In the genomic region with DNA sequence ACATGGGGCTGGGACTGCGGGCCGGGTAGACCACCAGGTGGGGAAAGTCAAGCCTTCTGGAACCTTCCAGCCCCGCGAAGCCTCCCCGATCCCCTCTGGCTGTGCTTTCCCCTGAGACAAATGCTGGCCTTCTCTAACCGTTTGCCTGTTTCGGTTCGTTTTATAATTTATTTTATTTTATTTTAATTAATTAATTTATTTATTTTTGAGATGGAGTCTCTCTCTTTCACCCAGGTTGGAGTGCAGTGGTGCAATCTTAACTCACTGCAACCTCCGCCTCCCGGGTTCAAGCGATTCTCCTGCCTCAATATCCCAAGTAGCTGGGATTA, we compare ENCODE assay signal across 20 cellular contexts. TPM values are rescaled to one million over a fixed set of nuclear protein-coding genes. Genes with fewer than 3 reads are reported as not detected.
A peak's percentile ranks its signal among the peaks of the same experiment; 100 is the strongest.
DNase-seq lines count a peak whose midpoint lies in the region; ATAC-seq and TF ChIP-seq lines count a peak whose summit lies in the region.
"Had no signal": no experiment of that assay in that cellular context is flagged by ENCODE, and none has a peak within 500 bp of the region (broad histone marks: within the 10 kb centered on the region; RNA-seq: fewer than 3 reads in every experiment).

No MANE protein-coding gene starts in this region.

- peaks cover 71% of the 10 kb centered on the region for H3K4me1 ChIP-seq in BLaER1
- H3K4me1 ChIP-seq in SJCRH30: peaks cover 63% of the 10 kb centered on the region
- H3K4me1 ChIP-seq in foreskin keratinocyte: peaks cover 8% of the 10 kb centered on the region

- H3K27ac ChIP-seq in BLaER1 (no peak overlapping the region), SJCRH30 (peak overlapping the region; percentile 84), foreskin keratinocyte (no peak overlapping the region)
- H3K27ac ChIP-seq: C4-2B had no signal

- H3K27me3 ChIP-seq in BLaER1 (peaks cover 48% of the 10 kb centered on the region), SJCRH30 (no peaks in the 10 kb centered on the region), foreskin keratinocyte (peaks cover 24% of the 10 kb centered on the region)
- H3K27me3 ChIP-seq: cardiac muscle cell, Peyer's patch had no signal

- peak overlapping the region; percentile 96 for H3K4me2 ChIP-seq in BLaER1

- H3K9me3 ChIP-seq in BLaER1 (no peaks in the 10 kb centered on the region), SJCRH30 (replicated peaks) (no peaks in the 10 kb centered on the region)
- H3K9me3 ChIP-seq: Peyer's patch had no signal

- H3K4me3 ChIP-seq in BLaER1: no peak overlapping the region
- peak overlapping the region; percentile 46 for H3K4me3 ChIP-seq in SJCRH30
- H3K4me3 ChIP-seq in fibroblast of the aortic adventitia (ENCODE audit: low read depth, low read length): peak overlapping the region; percentile 41
- peak overlapping the region; percentile 35 for H3K4me3 ChIP-seq in skeletal muscle cell (ENCODE audit: low read depth, low read length)
- H3K4me3 ChIP-seq: cardiac muscle cell had no signal

- H3K36me3 ChIP-seq in BLaER1 (no peaks in the 10 kb centered on the region), SJCRH30 (no peaks in the 10 kb centered on the region)
- H3K36me3 ChIP-seq: cardiac muscle cell, Peyer's patch had no signal

- no peak for TF ChIP-seq CTCF in fibroblast of the aortic adventitia (IDR thresholded peaks at IDR 0.05; ENCODE audit: insufficient read depth, low read length)
- TF ChIP-seq CTCF in foreskin keratinocyte (conservative IDR thresholded peaks at IDR 0.05): no peak

- ATAC-seq in foreskin keratinocyte: no peak
- ATAC-seq: activated CD4-positive, alpha-beta T cell treated with anti-CD3 and anti-CD28 coated beads for 36 hours; activated CD8-positive, alpha-beta memory T cell treated with anti-CD3 and anti-CD28 coated beads, Interleukin-2, amount 10 ng/mL, durations not matched to agents 7 days and 5 days; SK-N-SH treated with all-trans-retinoic acid at 6 μM for 48 hours had no signal

- H3K9ac ChIP-seq in BLaER1: no peak overlapping the region

- H4K20me1 ChIP-seq in BLaER1: peaks cover 39% of the 10 kb centered on the region

- DNase-seq in SJCRH30 (no peak), fibroblast of the aortic adventitia (ENCODE audit: low read depth) (no peak), skeletal muscle cell (ENCODE audit: low read depth) (no peak), GOT3 (lab: John Stamatoyannopoulos, UW) (no peak), foreskin keratinocyte (no peak), C1 segment of cervical spinal cord (lab: John Stamatoyannopoulos, UW) (no peak), Ammon's horn (ENCODE audit: low spot score) (no peak)
- DNase-seq: activated CD8-positive, alpha-beta memory T cell treated with anti-CD3 and anti-CD28 coated beads, Interleukin-2, amount 10 ng/mL, durations not matched to agents 7 days and 5 days; effector CD4-positive, alpha-beta T cell; NCI-H1436; NCI-H2171 treated with DMSO at 0.1 percent for 48 hours had no signal

RNA-seq across cellular contexts. Expression of gene DLK1, which starts 16.8 kb away (rescaled TPM):
- total RNA-seq in SJCRH30 (2014; rRNA removed; shearing (Covaris generic)): 0.20 and 0.28 TPM in 2 replicates
- 0.09 TPM in 1 of 2 replicates, not detected in the other for total RNA-seq in fibroblast of the aortic adventitia (ENCODE audit: low replicate concordance)
- not detected in 2 replicates for total RNA-seq in foreskin keratinocyte
- not detected in 2 replicates for polyA plus RNA-seq in foreskin keratinocyte
- total RNA-seq: activated CD4-positive, alpha-beta T cell treated with anti-CD3 and anti-CD28 coated beads for 36 hours; activated CD8-positive, alpha-beta memory T cell treated with anti-CD3 and anti-CD28 coated beads, Interleukin-2, amount 10 ng/mL, durations not matched to agents 7 days and 5 days; activated T-helper 2 cell treated with anti-CD3 and anti-CD28 coated beads, Interferon-gamma antibody, Interleukin-2, Interleukin-4, amounts not matched to agents 10 μg/mL and 5 μg/mL and 100 μg/mL, durations not matched to agents 14 hours and 24 hours and 36 hours; fibroblast of lung; kidney epithelial cell; Peyer's patch had no signal
- polyA plus RNA-seq: fibroblast of lung had no signal
